In the genomic region with DNA sequence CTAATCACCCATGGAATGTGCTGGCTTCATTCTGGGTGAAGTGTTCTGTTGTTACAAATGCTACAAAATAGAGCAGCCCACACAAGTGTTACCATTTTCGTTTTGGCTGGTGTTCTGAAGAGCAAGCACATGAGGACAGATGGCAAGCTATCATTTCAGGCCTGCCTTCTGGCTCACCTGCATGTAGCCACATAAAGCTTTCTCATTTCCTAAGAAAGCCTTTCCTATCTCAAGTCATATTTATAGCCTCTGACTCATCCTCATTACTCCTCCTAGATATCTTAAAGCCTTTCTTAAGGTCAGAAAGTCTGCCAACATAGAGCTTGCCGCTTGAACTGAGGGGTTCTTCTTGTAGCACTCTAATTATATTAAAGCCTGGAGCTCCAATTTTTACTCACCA, we compare ENCODE assay signal across 21 cellular contexts.
A peak's percentile ranks its signal among the peaks of the same experiment; 100 is the strongest.
DNase-seq lines count a peak whose midpoint lies in the region; ATAC-seq, FAIRE-seq and TF ChIP-seq lines count a peak whose summit lies in the region.
"Had no signal": no experiment of that assay in that cellular context is flagged by ENCODE, and none has a peak within 500 bp of the region (broad histone marks: within the 10 kb centered on the region; RNA-seq: fewer than 3 reads in every experiment).

No MANE protein-coding gene starts in this region.

- DNase-seq in HCEC 1CT, result peak; percentile 43
- peak; percentile 44 for DNase-seq in OCI-M1 (lab: John Stamatoyannopoulos, UW)
- DNase-seq in choroid plexus epithelial cell (ENCODE audit: low read depth), result peak; percentile 24
- DNase-seq in omental fat pad (ENCODE audit: low spot score), result no peak
- no peak for DNase-seq in H54 (ENCODE audit: insufficient read length, low spot score)
- DNase-seq: activated CD4-positive, CD25-positive, alpha-beta regulatory T cell; activated effector memory CD4-positive, alpha-beta T cell treated with Interleukin-2 at 50 U/mL for 16 hours; BE2C; effector CD4-positive, alpha-beta T cell; GOT3; NCI-H187; NCI-H510A; stimulated activated CD4-positive, alpha-beta T cell treated with anti-CD3 and anti-CD28 coated beads, Interleukin-12 subunit alpha, Interleukin-12 subunit beta, amount 100 ng/mL, for 4 hours; stomach; T-helper 1 cell; uterus had no signal

- ATAC-seq in omental fat pad (ENCODE audit: low FRiP score) (peak; percentile 68), HG02610 (IDR thresholded peaks at IDR 0.05; ENCODE audit: unreplicated experiment) (no peak), HG03460 (IDR thresholded peaks at IDR 0.05; ENCODE audit: unreplicated experiment) (no peak), HG03135 (IDR thresholded peaks at IDR 0.05; ENCODE audit: unreplicated experiment) (no peak)

- TF ChIP-seq CTCF in choroid plexus epithelial cell (conservative IDR thresholded peaks at IDR 0.05; ENCODE audit: low read depth, low read length), result no peak
- no peak for TF ChIP-seq CTCF in omental fat pad (IDR thresholded peaks at IDR 0.05)

- H3K4me3 ChIP-seq in choroid plexus epithelial cell (ENCODE audit: low read depth, low read length), result no peak overlapping the region
- H3K4me3 ChIP-seq: ascending aorta, stomach, uterus had no signal

- no peak for FAIRE-seq in H54 (lab: Jason Lieb, UNC)
- FAIRE-seq: RCC 7860 had no signal

- TF ChIP-seq POLR2A in H54 (IDR thresholded peaks at IDR 0.05; ENCODE audit: low read depth, low read length), result no peak

Comparison
In these comparisons a context has a peak if more than half of its experiments do, and no peak if none do; other contexts are left out.
1. DNase-seq: peak in HCEC 1CT (single experiment), OCI-M1 (single experiment) and choroid plexus epithelial cell (single experiment); none in omental fat pad (single experiment) and H54 (single experiment).